In genomic region chr16:2425825-2426430, GRCh38 we compare ENCODE assay signal across 29 cellular contexts. TPM values are rescaled to one million over a fixed set of nuclear protein-coding genes. Genes with fewer than 3 reads are reported as not detected.
"Had no signal": no experiment of that assay in that cellular context is flagged by ENCODE, and none has a peak within 500 bp of the region (broad histone marks: within the 10 kb centered on the region; RNA-seq: fewer than 3 reads in every experiment).

No MANE protein-coding gene starts in this region.

- H3K9me3 ChIP-seq: adrenal gland, breast epithelium, SJCRH30, SK-N-SH had no signal

- H3K4me3 ChIP-seq: adrenal gland, breast epithelium, SJCRH30 had no signal

- H3K27me3 ChIP-seq: adrenal gland, breast epithelium, SJCRH30 had no signal

- H3K9me3 Mint-ChIP-seq: activated CD4-positive, alpha-beta memory T cell treated with anti-CD3 and anti-CD28 coated beads for 36 hours; activated CD4-positive, alpha-beta T cell treated with anti-CD3 and anti-CD28 coated beads, Interleukin-2, amount 10 ng/mL, durations not matched to agents 7 days and 5 days; activated T-cell treated with anti-CD3 and anti-CD28 coated beads, Interleukin-2, amount 50 U/mL, for 4 hours had no signal

- H3K36me3 ChIP-seq: adrenal gland, breast epithelium had no signal

- H3K27ac ChIP-seq: adrenal gland, breast epithelium, KMS-11, SJCRH30, VCaP had no signal

- ATAC-seq: activated T-cell treated with anti-CD3 and anti-CD28 coated beads, Interleukin-2, amount 50 U/mL, for 4 hours; Panc1 had no signal

- H3K9ac ChIP-seq: KMS-11, SK-N-SH had no signal

- H3K36me3 Mint-ChIP-seq: activated naive CD8-positive, alpha-beta T cell had no signal

- DNase-seq: activated CD4-positive, alpha-beta memory T cell treated with anti-CD3 and anti-CD28 coated beads for 36 hours; activated CD4-positive, alpha-beta T cell treated with anti-CD3 and anti-CD28 coated beads, Interleukin-2, amount 10 ng/mL, durations not matched to agents 7 days and 5 days; activated CD4-positive, CD25-positive, alpha-beta regulatory T cell; activated CD8-positive, alpha-beta memory T cell treated with anti-CD3 and anti-CD28 coated beads for 24 hours; activated effector memory CD4-positive, alpha-beta T cell treated with anti-CD3 and anti-CD28 coated beads, Interleukin-2, amount 50 U/mL, for 16 hours; activated naive CD4-positive, alpha-beta T cell treated with Interleukin-2 at 50 U/mL for 16 hours; activated T-cell treated with anti-CD3 and anti-CD28 coated beads, Interleukin-2, amount 50 U/mL, for 4 hours; adrenal gland; caudate nucleus; NCI-H1092; NCI-H1417; NCI-H1930; NCI-H2171; NCI-H2227 treated with DMSO at 0.1 percent for 48 hours; NCI-H510A; NCI-H526 treated with DMSO at 0.1 percent for 48 hours; NCI-H82; Right ventricle myocardium superior; RPMI8226; SJCRH30; SK-N-SH; T-helper 1 cell had no signal

- H3K4me3 Mint-ChIP-seq: activated CD4-positive, alpha-beta memory T cell treated with anti-CD3 and anti-CD28 coated beads for 36 hours; activated naive CD8-positive, alpha-beta T cell; activated T-cell treated with anti-CD3 and anti-CD28 coated beads, Interleukin-2, amount 50 U/mL, for 4 hours had no signal

- H3K27ac Mint-ChIP-seq: activated CD4-positive, alpha-beta memory T cell treated with anti-CD3 and anti-CD28 coated beads for 36 hours; activated CD4-positive, alpha-beta T cell treated with anti-CD3 and anti-CD28 coated beads, Interleukin-2, amount 10 ng/mL, durations not matched to agents 7 days and 5 days; activated naive CD8-positive, alpha-beta T cell had no signal

- H3K27me3 Mint-ChIP-seq: activated CD4-positive, alpha-beta memory T cell treated with anti-CD3 and anti-CD28 coated beads for 36 hours; activated CD4-positive, alpha-beta T cell treated with anti-CD3 and anti-CD28 coated beads, Interleukin-2, amount 10 ng/mL, durations not matched to agents 7 days and 5 days; activated naive CD8-positive, alpha-beta T cell had no signal

RNA-seq across cellular contexts. Expression of gene NTN3, which starts 45.2 kb away (rescaled TPM):
- total RNA-seq: activated CD4-positive, alpha-beta memory T cell treated with anti-CD3 and anti-CD28 coated beads for 36 hours; activated CD4-positive, alpha-beta T cell treated with anti-CD3 and anti-CD28 coated beads, Interleukin-2, amount 10 ng/mL, durations not matched to agents 7 days and 5 days; activated T-cell treated with anti-CD3 and anti-CD28 coated beads, Interleukin-2, amount 50 U/mL, for 4 hours; breast epithelium; MCF 10A; T-helper 2 cell treated with Interferon-gamma antibody and Interleukin-4, amounts not matched to agents 100 ng/mL and 5 ng/mL, for 36 hours had no signal
